In the genomic region with DNA sequence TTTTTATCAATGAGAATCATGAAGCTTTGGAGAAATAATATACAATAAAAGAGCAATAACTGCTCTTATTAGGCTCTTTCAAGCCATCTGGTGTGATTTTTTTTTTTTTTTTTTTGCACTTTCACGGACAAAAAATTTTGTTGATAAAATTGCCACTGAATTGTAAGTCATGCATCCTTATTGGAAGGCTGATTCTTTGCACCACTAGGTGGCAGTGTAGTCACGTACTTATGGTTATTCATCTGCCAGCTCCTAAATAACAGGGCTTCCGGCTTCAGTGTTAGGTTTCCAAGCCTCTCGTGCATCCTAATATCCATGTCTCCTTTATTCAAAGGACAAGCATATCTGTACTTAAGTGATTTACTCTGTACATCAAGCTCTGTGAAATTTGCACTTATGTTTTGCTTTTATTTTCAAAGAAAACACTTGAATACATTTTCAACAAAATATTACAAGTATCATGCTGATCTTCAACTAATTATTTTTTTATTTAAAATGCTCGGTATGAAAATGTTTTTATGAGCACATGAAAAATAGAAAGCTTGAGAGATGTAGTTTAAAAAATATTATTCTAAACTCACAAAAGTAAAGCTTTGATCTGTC, we compare ENCODE assay signal across 8 cellular contexts.
DNase-seq lines count a peak whose midpoint lies in the region; ATAC-seq, FAIRE-seq and TF ChIP-seq lines count a peak whose summit lies in the region.

No MANE protein-coding gene starts in this region.

- dilution Hi-C loops in keratinocyte (cut with MboI; ENCODE audit: extremely low pct_ligation_motif_present, low sequenced_read_pairs), result no loop called here

- H3K9ac ChIP-seq in SU-DHL-6 (ENCODE audit: low read length) (no peak overlapping the region), keratinocyte (ENCODE audit: control insufficient read depth, extremely low read depth, insufficient read depth, low read length) (no peak overlapping the region)

- H3K4me3 ChIP-seq in AG10803 (ENCODE audit: low read length) (no peak overlapping the region), SU-DHL-6 (ENCODE audit: insufficient read depth, low read length, poor library complexity, severe bottlenecking) (no peak overlapping the region), breast epithelium (no peak overlapping the region), keratinocyte (ENCODE audit: control insufficient read depth in 2 of 3, extremely low read depth in 1 of 3, insufficient read depth in 2 of 3, low read depth in 1 of 3, low read length in 3 of 3) (no peak overlapping the region)

- TF ChIP-seq CTCF in AG10803 (conservative IDR thresholded peaks at IDR 0.05; ENCODE audit: low read length) (peak; percentile 87), SU-DHL-6 (IDR thresholded peaks at IDR 0.05; ENCODE audit: insufficient read depth, low read length, poor library complexity, severe bottlenecking) (peak; percentile 55), breast epithelium (IDR thresholded peaks at IDR 0.05) (peak; percentile 7 to 46 (median 40)), keratinocyte (optimal IDR thresholded peaks at IDR 0.05 in 1 of 3, IDR thresholded peaks at IDR 0.05 in 1 of 3, conservative IDR thresholded peaks at IDR 0.05 in 1 of 3; ENCODE audit: extremely low read depth in 1 of 3, insufficient read depth in 2 of 3, low read length in 3 of 3) (peak; percentile 62 to 69 (median 64))

- H2AFZ ChIP-seq in SU-DHL-6 (ENCODE audit: low read depth, low read length, severe bottlenecking), result peak overlapping the region; percentile 84
- H2AFZ ChIP-seq in keratinocyte (ENCODE audit: control insufficient read depth, low read length), result no peak overlapping the region

- peak; percentile 93 for ATAC-seq in HG02885 (IDR thresholded peaks at IDR 0.05; ENCODE audit: poor library complexity, unreplicated experiment)

- H3K4me2 ChIP-seq in SU-DHL-6 (ENCODE audit: low read depth, low read length, poor library complexity, severe bottlenecking) (peak overlapping the region; percentile 18), keratinocyte (ENCODE audit: control insufficient read depth, extremely low read depth, insufficient read depth, low read depth, low read length) (no peak overlapping the region)

- DNase-seq in AG10803 (ENCODE audit: low read depth), result peak; percentile 84
- no peak for DNase-seq in GM18507 (ENCODE audit: extremely low spot score, insufficient read length, low read depth)
- peak; percentile 65 for DNase-seq in NCI-H1417 treated with DMSO at 0.1 percent for 48 hours (lab: John Stamatoyannopoulos, UW)
- DNase-seq in breast epithelium (ENCODE audit: low spot score in 2 of 2), result peak in 1 of 2 donors; percentile 40
- peak; percentile 32 for DNase-seq in keratinocyte (ENCODE audit: low read depth, low spot score)
- peak; percentile 19 for DNase-seq in stimulated activated CD4-positive, alpha-beta T cell treated with anti-CD3 and anti-CD28 coated beads, Interleukin-2, amount 100 ng/mL, for 4 hours (ENCODE audit: low read depth)

- H3K9me2 ChIP-seq in SU-DHL-6 (replicated peaks; ENCODE audit: insufficient read depth, low read length), result no peaks in the 10 kb centered on the region

- peak; percentile 54 for FAIRE-seq in GM18507 (lab: Jason Lieb, UNC)
- FAIRE-seq in keratinocyte (lab: Jason Lieb, UNC), result peak; percentile 86

- H3K9me1 ChIP-seq in keratinocyte (ENCODE audit: control insufficient read depth, extremely low read depth, insufficient read depth, low read length), result no peaks in the 10 kb centered on the region

- H3K36me3 ChIP-seq in SU-DHL-6 (ENCODE audit: low read length) (no peaks in the 10 kb centered on the region), breast epithelium (no peaks in the 10 kb centered on the region), keratinocyte (ENCODE audit: control insufficient read depth in 2 of 2, extremely low read depth in 1 of 2, insufficient read depth in 2 of 2, low read length in 2 of 2) (no peaks in the 10 kb centered on the region)

- no peaks in the 10 kb centered on the region for H3K9me3 ChIP-seq in SU-DHL-6 (ENCODE audit: insufficient read depth, low read length)
- no peaks in the 10 kb centered on the region for H3K9me3 ChIP-seq in breast epithelium
- H3K9me3 ChIP-seq in keratinocyte (ENCODE audit: control insufficient read depth, low read depth, low read length), result no peaks in the 10 kb centered on the region

- no peaks in the 10 kb centered on the region for H3F3A ChIP-seq in SU-DHL-6 (ENCODE audit: insufficient read depth)

- H3K27me3 ChIP-seq in SU-DHL-6 (ENCODE audit: low read length), result no peaks in the 10 kb centered on the region
- no peaks in the 10 kb centered on the region for H3K27me3 ChIP-seq in breast epithelium
- no peaks in the 10 kb centered on the region for H3K27me3 ChIP-seq in keratinocyte (ENCODE audit: control insufficient read depth, extremely low read depth, insufficient read depth, low read length)

- H3K27ac ChIP-seq in SU-DHL-6 (ENCODE audit: low read depth, low read length), result no peak overlapping the region
- no peak overlapping the region for H3K27ac ChIP-seq in breast epithelium
- no peak overlapping the region for H3K27ac ChIP-seq in keratinocyte (ENCODE audit: control insufficient read depth, insufficient read depth, low read length)

- no peak for TF ChIP-seq POLR2A in breast epithelium (IDR thresholded peaks at IDR 0.05)

- H3K79me2 ChIP-seq in SU-DHL-6 (ENCODE audit: insufficient read depth, low read length) (no peaks in the 10 kb centered on the region), keratinocyte (ENCODE audit: control insufficient read depth, insufficient read depth, low read length) (no peaks in the 10 kb centered on the region)

- intact Hi-C loops in breast epithelium (cut with DNase I; ENCODE audit: low total_unique reads), result no loop called here

- H3K4me1 ChIP-seq in breast epithelium, result no peaks in the 10 kb centered on the region
- no peaks in the 10 kb centered on the region for H3K4me1 ChIP-seq in keratinocyte (ENCODE audit: control insufficient read depth, extremely low read depth, insufficient read depth, low read length)

- no peaks in the 10 kb centered on the region for H4K20me1 ChIP-seq in SU-DHL-6 (ENCODE audit: low read depth, low read length)
- no peaks in the 10 kb centered on the region for H4K20me1 ChIP-seq in keratinocyte (ENCODE audit: control insufficient read depth, extremely low read depth, insufficient read depth, low read length)
